13 cellular contexts compared by ENCODE assay signal in genomic region chr5:179634370-179635172, GRCh38. TPM values are rescaled to one million over a fixed set of nuclear protein-coding genes. Genes with fewer than 3 reads are reported as not detected.
DNase-seq lines count a peak whose midpoint lies in the region; ATAC-seq, FAIRE-seq and TF ChIP-seq lines count a peak whose summit lies in the region.
"Not testable (repeated sequence)": the region's sequence is repeated elsewhere in the genome, so short reads cannot be mapped to it uniquely, and the experiment has no call there.
"Had no signal": no experiment of that assay in that cellular context is flagged by ENCODE, and none has a peak within 500 bp of the region (broad histone marks: within the 10 kb centered on the region; RNA-seq: fewer than 3 reads in every experiment).

No MANE protein-coding gene starts in this region.

- not testable (repeated sequence) for H3K9me3 ChIP-seq in DND-41 (ENCODE audit: insufficient read depth, low read length, severe bottlenecking); GM23248 (ENCODE audit: low read depth); right cardiac atrium (ENCODE audit: control insufficient read depth, low read length); trophoblast cell (ENCODE audit: insufficient read depth, low read depth, low read length)

- peak; percentile 49 for FAIRE-seq in HTR-8/SVneo (lab: Jason Lieb, UNC)

- H4K20me1 ChIP-seq in DND-41 (ENCODE audit: insufficient read depth, low read length); GM23248 (ENCODE audit: insufficient read depth): not testable (repeated sequence)

- in situ Hi-C loops in GM23248 (cut with MboI) = not testable (repeated sequence)

- not testable (repeated sequence) for H3K9me2 ChIP-seq in GM23248 (ENCODE audit: insufficient read depth)

- H3K4ac ChIP-seq in trophoblast cell (ENCODE audit: low read depth, low read length) = not testable (repeated sequence)

- H2AFZ ChIP-seq in DND-41 (ENCODE audit: low read depth, low read length) = peak overlapping the region; percentile 70
- 0 out of 2 replicates have a peak overlapping the region, but pooled peaks have one; percentile 65 for H2AFZ ChIP-seq in GM23248
- not testable (repeated sequence) for H2AFZ ChIP-seq in trophoblast cell (ENCODE audit: insufficient read depth, low read length, poor library complexity)

- not testable (repeated sequence) for DNase-seq in DND-41; GM23248; HTR-8/SVneo (ENCODE audit: insufficient read length, low spot score); activated T-cell treated with anti-CD3 and anti-CD28 coated beads, Interleukin-2, amount 50 U/mL, for 4 hours; right cardiac atrium; trophoblast cell

- not testable (repeated sequence) for TF ChIP-seq CTCF in DND-41 (IDR thresholded peaks at IDR 0.05; ENCODE audit: borderline replicate concordance, extremely low read depth, low read length, poor library complexity, severe bottlenecking)

- H3K23ac ChIP-seq in trophoblast cell (ENCODE audit: low read length) = not testable (repeated sequence)

- not testable (repeated sequence) for H3K4me1 Mint-ChIP-seq in activated T-cell treated with anti-CD3 and anti-CD28 coated beads, Interleukin-2, amount 50 U/mL, for 4 hours (ENCODE audit: low read depth)

- intact Hi-C loops in right cardiac atrium (cut with DNase I) = not testable (repeated sequence)

- not testable (repeated sequence) for H3K4me3 Mint-ChIP-seq in activated T-cell treated with anti-CD3 and anti-CD28 coated beads, Interleukin-2, amount 50 U/mL, for 4 hours

- H4K12ac ChIP-seq in trophoblast cell (ENCODE audit: low read depth, low read length) = not testable (repeated sequence)

- H3K4me1 ChIP-seq in DND-41 (ENCODE audit: insufficient read depth, low read length) = peaks cover 11% of the 10 kb centered on the region
- not testable (repeated sequence) for H3K4me1 ChIP-seq in GM23248 (ENCODE audit: insufficient read depth); right cardiac atrium (ENCODE audit: control insufficient read depth, insufficient read depth, low read length); trophoblast cell (ENCODE audit: control insufficient read depth in 1 of 2, insufficient read depth in 2 of 2, low read length in 2 of 2)

- H2BK12ac ChIP-seq in trophoblast cell (ENCODE audit: low read length) = not testable (repeated sequence)

- H3K9ac ChIP-seq in DND-41 (ENCODE audit: low read depth, low read length); GM23248; trophoblast cell (ENCODE audit: low read length): not testable (repeated sequence)

- H3K36me3 Mint-ChIP-seq in activated T-cell treated with anti-CD3 and anti-CD28 coated beads, Interleukin-2, amount 50 U/mL, for 4 hours (ENCODE audit: insufficient read depth) = not testable (repeated sequence)

- H4K91ac ChIP-seq in trophoblast cell (ENCODE audit: low read depth, low read length) = not testable (repeated sequence)

- H3K79me2 ChIP-seq in DND-41 (ENCODE audit: insufficient read depth, low read length) = peaks cover 18% of the 10 kb centered on the region
- not testable (repeated sequence) for H3K79me2 ChIP-seq in GM23248 (ENCODE audit: insufficient read depth); trophoblast cell (ENCODE audit: control insufficient read depth, insufficient read depth, low read length, poor library complexity)

- not testable (repeated sequence) for H3F3A ChIP-seq in GM23248 (ENCODE audit: insufficient read depth)

- not testable (repeated sequence) for H3K27ac ChIP-seq in DND-41 (ENCODE audit: low read length); GM23248; right cardiac atrium (ENCODE audit: low read length); trophoblast cell (ENCODE audit: low read depth, low read length)

- H3K14ac ChIP-seq in trophoblast cell (ENCODE audit: low read length) = not testable (repeated sequence)

- H3K27me3 ChIP-seq in DND-41 (ENCODE audit: insufficient read depth, low read length, poor library complexity); GM23248 (replicated peaks; ENCODE audit: insufficient read depth); right cardiac atrium (ENCODE audit: control insufficient read depth, insufficient read depth); trophoblast cell (ENCODE audit: insufficient read depth, low read length): not testable (repeated sequence)

- not testable (repeated sequence) for H4K8ac ChIP-seq in trophoblast cell (ENCODE audit: low read depth, low read length)

- not testable (repeated sequence) for H2AK5ac ChIP-seq in trophoblast cell (ENCODE audit: low read length)

- not testable (repeated sequence) for H3K4me3 ChIP-seq in DND-41 (ENCODE audit: low read depth in 1 of 2, low read length in 2 of 2); GM23248; right cardiac atrium (ENCODE audit: low read length); trophoblast cell (ENCODE audit: low read depth, low read length)

- 4 to 8% methylated on average over 8 to 9 of the region's 49 CpGs for WGBS in GM23248 (ENCODE audit: low coverage in 1 of 2, low lambda C conversion rate in 2 of 2, missing lambda C conversion rate in 2 of 2), 2 experiments
- no CpG with 5 or more reads among the region's 49 CpGs for WGBS in right cardiac atrium
- no CpG with 5 or more reads among the region's 49 CpGs for WGBS in trophoblast cell (ENCODE audit: extremely low coverage, insufficient coverage, insufficient read length)

- H3K18ac ChIP-seq in trophoblast cell (ENCODE audit: low read length) = not testable (repeated sequence)

- H3K9me3 Mint-ChIP-seq in activated T-cell treated with anti-CD3 and anti-CD28 coated beads, Interleukin-2, amount 50 U/mL, for 4 hours = not testable (repeated sequence)

- not testable (repeated sequence) for H2BK120ac ChIP-seq in trophoblast cell (ENCODE audit: insufficient read depth, low read length, poor library complexity)

- ATAC-seq in DND-41 (ENCODE audit: insufficient read depth, low read depth) = peak; percentile 95
- peak; percentile 89 for ATAC-seq in GM19351 (IDR thresholded peaks at IDR 0.05; ENCODE audit: unreplicated experiment)
- ATAC-seq in HG03060 (IDR thresholded peaks at IDR 0.05; ENCODE audit: low read depth, unreplicated experiment) = peak; percentile 79
- ATAC-seq in activated T-cell treated with anti-CD3 and anti-CD28 coated beads, Interleukin-2, amount 50 U/mL, for 4 hours = peak; percentile 99
- peak; percentile 94 to 98 for ATAC-seq in right cardiac atrium

- not testable (repeated sequence) for H3K27me3 Mint-ChIP-seq in activated T-cell treated with anti-CD3 and anti-CD28 coated beads, Interleukin-2, amount 50 U/mL, for 4 hours (ENCODE audit: low read depth)

- H3K79me1 ChIP-seq in trophoblast cell (ENCODE audit: low read length) = not testable (repeated sequence)

- not testable (repeated sequence) for H2BK5ac ChIP-seq in trophoblast cell (ENCODE audit: low read depth, low read length, poor library complexity)

- H3K36me3 ChIP-seq in DND-41 (ENCODE audit: insufficient read depth, low read length); GM23248 (ENCODE audit: low read depth); trophoblast cell (ENCODE audit: control insufficient read depth in 1 of 2, insufficient read depth in 2 of 2, low read length in 2 of 2): not testable (repeated sequence)

- H3K4me2 ChIP-seq in DND-41 (ENCODE audit: insufficient read depth, low read length) = peak overlapping the region; percentile 55; the same call in 1 of the 2 replicates
- not testable (repeated sequence) for H3K4me2 ChIP-seq in GM23248 (ENCODE audit: unreplicated experiment)
- H3K4me2 ChIP-seq in trophoblast cell (ENCODE audit: low read length) = peak overlapping the region; percentile 61

RNA-seq across cellular contexts. Expression of gene HNRNPH1, which starts 11.1 kb away (rescaled TPM):
- 220 and 271 TPM in 2 replicates for total RNA-seq in GM23248 (2014; rRNA removed; shearing (Covaris generic))
- 145 and 163 TPM in 2 replicates for polyA plus RNA-seq in GM23248 (2016; fragmentation: Nextera tagmentation; extraction: Ambion mirVana)
- total RNA-seq in activated T-cell treated with anti-CD3 and anti-CD28 coated beads, Interleukin-2, amount 50 U/mL, for 4 hours = 1,000 to 10,000 TPM; 1,008 to 1,029 (median 1,012) TPM
- total RNA-seq in right cardiac atrium = 100 to 1,000 TPM; 210 to 253 (median 233) TPM
- polyA plus RNA-seq in right cardiac atrium = 121 TPM
- 408 and 418 TPM in 2 replicates for polyA plus RNA-seq in trophoblast cell (2013)

RNA-seq across cellular contexts. Expression of gene CBY3, which starts 46.3 kb away (rescaled TPM):
- total RNA-seq in GM23248 (2014; rRNA removed; shearing (Covaris generic)) = not detected in 2 replicates
- polyA plus RNA-seq in GM23248 (2016; fragmentation: Nextera tagmentation; extraction: Ambion mirVana) (0.43 and 0.60 TPM in 2 replicates), right cardiac atrium (not detected)
- under 1 TPM in 2 of 3 donors, not detected in 1; 0.51 to 0.53 TPM for total RNA-seq in activated T-cell treated with anti-CD3 and anti-CD28 coated beads, Interleukin-2, amount 50 U/mL, for 4 hours
- total RNA-seq in right cardiac atrium = not detected
- polyA plus RNA-seq in trophoblast cell (2013) = not detected in 2 replicates
- total RNA-seq: cardiac septum, liver, Peyer's patch had no signal
- polyA plus RNA-seq: AG04450, liver, ovary had no signal
